In the genomic region with DNA sequence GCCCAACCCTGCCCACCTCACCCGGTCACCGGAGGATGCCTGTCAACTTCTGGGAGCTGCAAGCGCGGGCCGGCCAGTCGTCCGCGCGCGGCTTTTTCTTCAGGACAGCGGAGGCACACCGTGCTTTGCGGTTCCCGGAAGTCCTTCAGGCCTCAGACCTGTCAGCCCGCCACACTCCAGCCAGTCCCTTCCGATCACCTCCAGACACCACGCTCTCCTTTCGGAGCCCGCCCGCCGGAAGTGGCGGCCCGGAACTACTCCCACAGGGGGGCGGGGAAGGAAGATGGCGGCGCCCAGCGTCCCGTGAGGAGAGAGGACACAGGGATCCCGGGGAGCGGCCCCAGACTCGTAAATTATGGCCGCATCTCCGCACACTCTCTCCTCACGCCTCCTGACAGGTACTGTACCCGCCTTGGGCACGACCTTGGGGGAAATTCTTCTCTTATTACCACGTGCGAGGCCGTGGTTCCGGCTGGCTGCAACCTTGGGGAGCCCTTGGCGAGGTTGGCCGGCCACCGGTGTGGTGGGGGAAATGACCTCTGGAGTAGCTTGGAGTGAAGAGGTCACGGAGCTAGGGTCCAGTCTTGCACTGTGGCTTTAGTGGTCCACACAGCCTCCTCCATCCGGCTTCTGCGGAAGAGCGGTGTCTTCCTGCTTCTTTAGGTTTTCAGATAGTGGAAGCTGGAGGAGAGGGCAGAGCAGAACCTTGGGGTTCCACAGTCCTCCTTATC, we compare ENCODE assay signal across 8 cellular contexts. TPM values are rescaled to one million over a fixed set of nuclear protein-coding genes. Genes with fewer than 3 reads are reported as not detected.
DNase-seq lines count a peak whose midpoint lies in the region; ATAC-seq, FAIRE-seq and TF ChIP-seq lines count a peak whose summit lies in the region.

Gene COX10, plus strand, starts transcription at position 254 of the 731 bp plus-strand sequence. Its CDS starts 102 bp downstream, at position 356.

- TF ChIP-seq POLR2A in A549 (IDR thresholded peaks at IDR 0.05; ENCODE audit: low read length) (peak; percentile 96), breast epithelium (IDR thresholded peaks at IDR 0.05) (peak; percentile 59)

- H3K27ac ChIP-seq in A549 (peak within 1 kb of the TSS; percentile 94 to 95), VCaP (peak within 1 kb of the TSS; percentile 86), breast epithelium (peak within 1 kb of the TSS; percentile 79 to 82), iPS-20b (ENCODE audit: low read length) (peak within 1 kb of the TSS; percentile 94), small intestine (ENCODE audit: low read depth in 1 of 2, low read length in 1 of 2) (peak within 1 kb of the TSS; percentile 71 to 89)

- H3K4me1 ChIP-seq in A549 (peaks cover 15% of the 10 kb centered on the region; the same call in 2 of the 3 replicates), breast epithelium (peaks cover 0 to 8% of the 10 kb centered on the region in 2 donors), iPS-20b (ENCODE audit: insufficient read depth, low read length) (peaks cover 8% of the 10 kb centered on the region; the same call in 1 of the 2 replicates), small intestine (ENCODE audit: control insufficient read depth in 2 of 2, insufficient read depth in 1 of 2, low read depth in 1 of 2, low read length in 1 of 2) (peaks cover 0 to 3% of the 10 kb centered on the region in 2 donors)

- H3K4me2 ChIP-seq in A549, result peak within 1 kb of the TSS; percentile 93

- intact Hi-C loops in breast epithelium (cut with DNase I; ENCODE audit: low total_unique reads), result no loop called here

- H3K27me3 ChIP-seq in breast epithelium, result no peaks in the 10 kb centered on the region
- H3K27me3 ChIP-seq in iPS-20b (ENCODE audit: insufficient read depth, low read length), result no peaks in the 10 kb centered on the region
- no peaks in the 10 kb centered on the region for H3K27me3 ChIP-seq in small intestine (ENCODE audit: control insufficient read depth in 2 of 2, insufficient read depth in 2 of 2, low read length in 2 of 2)

- ATAC-seq in A549 (peak; percentile 100), GM18861 (IDR thresholded peaks at IDR 0.05; ENCODE audit: unreplicated experiment) (peak; percentile 98), HG03095 (IDR thresholded peaks at IDR 0.05; ENCODE audit: unreplicated experiment) (peak; percentile 99)

- POLR2A ChIA-PET in A549 (lab: Yijun Ruan, JAX), result interaction anchor here (1.1 kb wide), 1 partner anchor 231 kb away, joined by 3 read pairs; the partner anchor contains the start of gene HS3ST3B1

- no peaks in the 10 kb centered on the region for H3K36me3 ChIP-seq in breast epithelium
- H3K36me3 ChIP-seq in iPS-20b (ENCODE audit: insufficient read depth, low read depth, low read length), result peaks cover 20% of the 10 kb centered on the region
- peaks cover 0 to 2% of the 10 kb centered on the region in 2 donors for H3K36me3 ChIP-seq in small intestine (ENCODE audit: control insufficient read depth in 2 of 2, insufficient read depth in 2 of 2, low read length in 2 of 2)

- peak; percentile 79 for FAIRE-seq in A549 (lab: Jason Lieb, UNC)
- FAIRE-seq in small intestine (lab: Jason Lieb, UNC), result no peak

- H3K4me3 ChIP-seq in A549, result peak within 1 kb of the TSS; percentile 97
- peak within 1 kb of the TSS; percentile 93 to 99 (median 95) for H3K4me3 ChIP-seq in breast epithelium
- H3K4me3 ChIP-seq in iPS-20b (ENCODE audit: low read length), result peak within 1 kb of the TSS; percentile 99
- H3K4me3 ChIP-seq in small intestine (ENCODE audit: low read depth in 1 of 2, low read length in 2 of 2), result peak within 1 kb of the TSS; percentile 88 to 89

- TF ChIP-seq CTCF in A549 (IDR thresholded peaks at IDR 0.05), result no peak
- no peak for TF ChIP-seq CTCF in VCaP (conservative IDR thresholded peaks at IDR 0.05)
- TF ChIP-seq CTCF in breast epithelium (IDR thresholded peaks at IDR 0.05), result no peak

- H3K9me3 ChIP-seq in A549 (peaks cover 16% of the 10 kb centered on the region), breast epithelium (no peaks in the 10 kb centered on the region), iPS-20b (ENCODE audit: insufficient read depth, low read depth, low read length) (peaks cover 7% of the 10 kb centered on the region; the same call in 1 of the 2 replicates), small intestine (ENCODE audit: control insufficient read depth, low read depth) (no peaks in the 10 kb centered on the region)

- WGBS in A549 (ENCODE audit: missing lambda C conversion rate), result 2% methylated on average over 29 of the region's 47 CpGs
- WGBS in small intestine, 3 donors, result 0 to 1% (median 0%) methylated on average over 46 to 47 of the region's 47 CpGs

- CTCF ChIA-PET in A549 (lab: Yijun Ruan, JAX), result interaction anchor here (0.9 to 1.5 kb wide), 2 partner anchors 13 to 134 kb away, joined by 3 to 4 read pairs; no protein-coding TSS in a partner anchor

- no peak for TF ChIP-seq RAD21 in A549 (conservative IDR thresholded peaks at IDR 0.05 in 1 of 2, IDR thresholded peaks at IDR 0.05 in 1 of 2)

- DNase-seq in A549 (ENCODE audit: low read depth in 1 of 2, low spot score in 1 of 2) (peak; percentile 80 to 92), NCI-H2171 (lab: John Stamatoyannopoulos, UW) (peak; percentile 81), breast epithelium (ENCODE audit: low spot score in 2 of 2) (peak; percentile 79 to 87), small intestine (peak; percentile 93)

- H3K9ac ChIP-seq in iPS-20b (ENCODE audit: low read depth, low read length), result peak within 1 kb of the TSS; percentile 98

- no peak for TF ChIP-seq EP300 in A549 (IDR thresholded peaks at IDR 0.05)

TF ChIP-seq in A549, 52 proteins besides CTCF, POLR2A, EP300 and RAD21 (continues in another document):
- 0 out of 2 replicates have a peak, but pooled peaks have one; percentile 41 for TF ChIP-seq TFCP2L1 (CRISPR knock-in tag; IDR thresholded peaks at IDR 0.05)
- TF ChIP-seq GATA3 (IDR thresholded peaks at IDR 0.05; ENCODE audit: borderline replicate concordance), result peak; percentile 32; the same call in 1 of the 2 replicates
- peak; percentile 75; the same call in 2 of the 3 replicates for TF ChIP-seq BCL3 (IDR thresholded peaks at IDR 0.05)
- no peak for TF ChIP-seq RNF2 (IDR thresholded peaks at IDR 0.05; ENCODE audit: borderline replicate concordance, low read depth)
- TF ChIP-seq MYC (IDR thresholded peaks at IDR 0.05; ENCODE audit: borderline replicate concordance, low read length), result peak; percentile 87
- peak; percentile 51; the same call in 1 of the 2 replicates for TF ChIP-seq ESRRA (IDR thresholded peaks at IDR 0.05; ENCODE audit: borderline replicate concordance, low read length)
- peak; percentile 55 to 91; a peak in 4 of 5 replicates for TF ChIP-seq JUN (IDR thresholded peaks at IDR 0.05)
- TF ChIP-seq CHD4 (IDR thresholded peaks at IDR 0.05; ENCODE audit: borderline replicate concordance), result no peak
- no peak for TF ChIP-seq TP53 (CRISPR knock-in tag; IDR thresholded peaks at IDR 0.05)
- no peak for TF ChIP-seq HOXB5 (CRISPR knock-in tag; IDR thresholded peaks at IDR 0.05)
- TF ChIP-seq, protein P1, sequence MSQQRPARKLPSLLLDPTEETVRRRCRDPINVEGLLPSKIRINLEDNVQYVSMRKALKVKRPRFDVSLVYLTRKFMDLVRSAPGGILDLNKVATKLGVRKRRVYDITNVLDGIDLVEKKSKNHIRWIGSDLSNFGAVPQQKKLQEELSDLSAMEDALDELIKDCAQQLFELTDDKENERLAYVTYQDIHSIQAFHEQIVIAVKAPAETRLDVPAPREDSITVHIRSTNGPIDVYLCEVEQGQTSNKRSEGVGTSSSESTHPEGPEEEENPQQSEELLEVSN (IDR thresholded peaks at IDR 0.05; ENCODE audit: borderline replicate concordance, low read depth), result peak; percentile 59; the same call in 1 of the 2 replicates
- TF ChIP-seq, protein P2, sequence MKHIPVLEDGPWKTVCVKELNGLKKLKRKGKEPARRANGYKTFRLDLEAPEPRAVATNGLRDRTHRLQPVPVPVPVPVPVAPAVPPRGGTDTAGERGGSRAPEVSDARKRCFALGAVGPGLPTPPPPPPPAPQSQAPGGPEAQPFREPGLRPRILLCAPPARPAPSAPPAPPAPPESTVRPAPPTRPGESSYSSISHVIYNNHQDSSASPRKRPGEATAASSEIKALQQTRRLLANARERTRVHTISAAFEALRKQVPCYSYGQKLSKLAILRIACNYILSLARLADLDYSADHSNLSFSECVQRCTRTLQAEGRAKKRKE (CRISPR knock-in tag; IDR thresholded peaks at IDR 0.05; ENCODE audit: low read depth), result no peak
- TF ChIP-seq ZFP36 (IDR thresholded peaks at IDR 0.05; ENCODE audit: borderline replicate concordance, partially characterized antibody), result no peak
- TF ChIP-seq JUNB (IDR thresholded peaks at IDR 0.05), result no peak
- no peak for TF ChIP-seq CHD2 (IDR thresholded peaks at IDR 0.05; ENCODE audit: low read length, partially characterized antibody)
- TF ChIP-seq RCOR1 (IDR thresholded peaks at IDR 0.05; ENCODE audit: low read depth, low read length), result no peak
- peak; percentile 63; the same call in 1 of the 2 replicates for TF ChIP-seq PBX3 (IDR thresholded peaks at IDR 0.05)

RNA-seq across cellular contexts. Expression of gene COX10, which starts in this region (rescaled TPM):
- polyA plus RNA-seq in A549 (2011; rRNA removed) (24.3 and 25.8 TPM in 2 replicates), A549 (2017; fragmentation: RNase III; extraction: RNeasy Plus Mini Kit Qiagen cat#74134 plus additional on column Dnase treatment) (14.7 to 17.7 TPM (median 15.1 TPM) in 3 replicates), small intestine (10 to 100 TPM; 10.8 to 18.1 (median 14.5) TPM)
- polyA plus RNA-seq in A549 (2012; cell fraction: cytosol; rRNA removed), result 19.5 and 23.4 TPM in 2 replicates
- polyA plus RNA-seq in A549 (2012; cell fraction: nucleus; rRNA removed), result 16.3 and 20.7 TPM in 2 replicates
- polyA minus RNA-seq in A549 (2011; rRNA and poly(A)+ RNA removed), result 30.8 and 35.4 TPM in 2 replicates
- 10 to 100 TPM; 18.0 to 30.6 (median 18.2) TPM for total RNA-seq in breast epithelium

Comparison
In these comparisons a context has a peak if more than half of its experiments do, and no peak if none do; other contexts are left out.
1. Peak in every context shown above with its lines: DNase-seq, ATAC-seq, H3K4me3 ChIP-seq and H3K27ac ChIP-seq.